1 cellular context compared by ENCODE assay signal in the genomic region with DNA sequence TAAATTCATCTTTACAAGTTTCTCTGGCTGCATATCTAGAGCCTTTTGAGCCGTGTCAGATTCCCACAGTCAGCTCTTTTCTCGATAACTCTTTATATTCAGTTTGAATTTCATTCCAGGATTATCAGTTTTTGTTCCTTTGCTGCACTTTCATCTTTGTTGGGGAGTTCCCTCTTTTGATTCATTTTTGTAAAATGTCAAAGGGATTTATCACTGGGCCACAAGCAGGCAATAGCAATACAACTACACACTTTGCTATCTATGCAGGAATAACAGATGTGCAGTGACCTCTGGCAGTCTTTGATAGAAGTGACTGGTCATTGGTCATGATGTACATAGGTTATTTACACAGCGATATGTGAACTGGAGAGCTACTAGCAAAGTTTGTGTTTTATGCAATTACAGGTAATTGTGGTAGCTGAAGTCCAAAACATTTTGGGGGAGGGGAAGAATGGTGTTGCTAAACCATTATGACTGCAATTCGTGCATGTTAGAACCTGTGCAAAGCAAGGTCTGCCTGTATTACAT.
TF ChIP-seq lines count a peak whose summit lies in the region.

No MANE protein-coding gene starts in this region.

TF ChIP-seq in K562, 482 proteins besides CTCF, POLR2A, EP300 and RAD21 (continued from another document and continues in another):
- TF ChIP-seq, protein P1, sequence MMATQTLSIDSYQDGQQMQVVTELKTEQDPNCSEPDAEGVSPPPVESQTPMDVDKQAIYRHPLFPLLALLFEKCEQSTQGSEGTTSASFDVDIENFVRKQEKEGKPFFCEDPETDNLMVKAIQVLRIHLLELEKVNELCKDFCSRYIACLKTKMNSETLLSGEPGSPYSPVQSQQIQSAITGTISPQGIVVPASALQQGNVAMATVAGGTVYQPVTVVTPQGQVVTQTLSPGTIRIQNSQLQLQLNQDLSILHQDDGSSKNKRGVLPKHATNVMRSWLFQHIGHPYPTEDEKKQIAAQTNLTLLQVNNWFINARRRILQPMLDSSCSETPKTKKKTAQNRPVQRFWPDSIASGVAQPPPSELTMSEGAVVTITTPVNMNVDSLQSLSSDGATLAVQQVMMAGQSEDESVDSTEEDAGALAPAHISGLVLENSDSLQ (IDR thresholded peaks at IDR 0.05), result peak; percentile 39
- no peak for TF ChIP-seq ZNF12 (CRISPR knock-in tag; IDR thresholded peaks at IDR 0.05)
- TF ChIP-seq SOX6 (IDR thresholded peaks at IDR 0.05), result peak; percentile 77
- TF ChIP-seq GABPB1 (CRISPR knock-in tag; IDR thresholded peaks at IDR 0.05), result no peak
- no peak for TF ChIP-seq ZNF77 (CRISPR knock-in tag; IDR thresholded peaks at IDR 0.05)
- TF ChIP-seq FOXK2 (conservative IDR thresholded peaks at IDR 0.05 in 1 of 2, IDR thresholded peaks at IDR 0.05 in 1 of 2; ENCODE audit: low read depth in 2 of 2), result peak; percentile 41 to 53; a peak in 1 of 4 replicates
- TF ChIP-seq CHD1 (IDR thresholded peaks at IDR 0.05; ENCODE audit: low read length), result no peak
- peak; percentile 57 for TF ChIP-seq MAFG (tag; conservative IDR thresholded peaks at IDR 0.05)
- TF ChIP-seq ELK1 (CRISPR knock-in tag; IDR thresholded peaks at IDR 0.05), result no peak
- TF ChIP-seq SMARCA4 (IDR thresholded peaks at IDR 0.05), result peak; percentile 80
- no peak for TF ChIP-seq CEBPB (tag; IDR thresholded peaks at IDR 0.05)
- TF ChIP-seq USF2 (CRISPR knock-in tag; IDR thresholded peaks at IDR 0.05), result no peak
- TF ChIP-seq U2AF1 (optimal IDR thresholded peaks at IDR 0.05; ENCODE audit: low read depth, low read length), result no peak
- no peak for TF ChIP-seq ZNF311 (CRISPR knock-in tag; IDR thresholded peaks at IDR 0.05)
- TF ChIP-seq, protein P2, sequence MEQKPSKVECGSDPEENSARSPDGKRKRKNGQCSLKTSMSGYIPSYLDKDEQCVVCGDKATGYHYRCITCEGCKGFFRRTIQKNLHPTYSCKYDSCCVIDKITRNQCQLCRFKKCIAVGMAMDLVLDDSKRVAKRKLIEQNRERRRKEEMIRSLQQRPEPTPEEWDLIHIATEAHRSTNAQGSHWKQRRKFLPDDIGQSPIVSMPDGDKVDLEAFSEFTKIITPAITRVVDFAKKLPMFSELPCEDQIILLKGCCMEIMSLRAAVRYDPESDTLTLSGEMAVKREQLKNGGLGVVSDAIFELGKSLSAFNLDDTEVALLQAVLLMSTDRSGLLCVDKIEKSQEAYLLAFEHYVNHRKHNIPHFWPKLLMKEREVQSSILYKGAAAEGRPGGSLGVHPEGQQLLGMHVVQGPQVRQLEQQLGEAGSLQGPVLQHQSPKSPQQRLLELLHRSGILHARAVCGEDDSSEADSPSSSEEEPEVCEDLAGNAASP (IDR thresholded peaks at IDR 0.05), result no peak
- TF ChIP-seq FOXK1 (CRISPR knock-in tag; IDR thresholded peaks at IDR 0.05; ENCODE audit: borderline replicate concordance), result no peak
- peak; percentile 60; the same call in 1 of the 2 replicates for TF ChIP-seq KLF16 (IDR thresholded peaks at IDR 0.05)
- no peak for TF ChIP-seq HOXB6 (CRISPR knock-in tag; IDR thresholded peaks at IDR 0.05; ENCODE audit: borderline replicate concordance)
- TF ChIP-seq TEAD1 (CRISPR knock-in tag; IDR thresholded peaks at IDR 0.05), result no peak
- TF ChIP-seq TRIM24 (IDR thresholded peaks at IDR 0.05), result peak; percentile 43 to 50; a peak in 2 of 4 replicates
- peak; percentile 95 for TF ChIP-seq CBFA2T3 (IDR thresholded peaks at IDR 0.05)
- TF ChIP-seq TSC22D4 (tag; IDR thresholded peaks at IDR 0.05), result no peak
- TF ChIP-seq FOSL1 (tag; conservative IDR thresholded peaks at IDR 0.05), result peak; percentile 37; the same call in 1 of the 2 replicates
- peak; percentile 23; the same call in 1 of the 2 replicates for TF ChIP-seq NR2C1 (IDR thresholded peaks at IDR 0.05)
- TF ChIP-seq NR2C1 (tag; IDR thresholded peaks at IDR 0.05), result no peak
- TF ChIP-seq NBN (IDR thresholded peaks at IDR 0.05; ENCODE audit: low read depth), result no peak
- peak; percentile 47; the same call in 1 of the 2 replicates for TF ChIP-seq NFE2 (IDR thresholded peaks at IDR 0.05; ENCODE audit: low read depth)
- no peak for TF ChIP-seq ZBTB1 (CRISPR knock-in tag; IDR thresholded peaks at IDR 0.05; ENCODE audit: borderline replicate concordance, low read depth)
- peak; percentile 79 for TF ChIP-seq PML (IDR thresholded peaks at IDR 0.05; ENCODE audit: low read length)
- peak; percentile 76 for TF ChIP-seq CCNT2 (IDR thresholded peaks at IDR 0.05; ENCODE audit: borderline replicate concordance, extremely low read depth, insufficient read length, low read depth, low read length)
- no peak for TF ChIP-seq ZKSCAN1 (IDR thresholded peaks at IDR 0.05; ENCODE audit: low read depth, low read length)
- TF ChIP-seq ZNF143 (CRISPR knock-in tag; IDR thresholded peaks at IDR 0.05), result no peak
- no peak for TF ChIP-seq TFAM (CRISPR knock-in tag; conservative IDR thresholded peaks at IDR 0.05)
- TF ChIP-seq ZNF511 (CRISPR knock-in tag; IDR thresholded peaks at IDR 0.05), result no peak
- peak; percentile 39; the same call in 1 of the 2 replicates for TF ChIP-seq CREB1 (IDR thresholded peaks at IDR 0.05)
- no peak for TF ChIP-seq CREB1 (CRISPR knock-in tag; IDR thresholded peaks at IDR 0.05)
- no peak for TF ChIP-seq CUX1 (CRISPR knock-in tag; IDR thresholded peaks at IDR 0.05)
- TF ChIP-seq, protein P3, sequence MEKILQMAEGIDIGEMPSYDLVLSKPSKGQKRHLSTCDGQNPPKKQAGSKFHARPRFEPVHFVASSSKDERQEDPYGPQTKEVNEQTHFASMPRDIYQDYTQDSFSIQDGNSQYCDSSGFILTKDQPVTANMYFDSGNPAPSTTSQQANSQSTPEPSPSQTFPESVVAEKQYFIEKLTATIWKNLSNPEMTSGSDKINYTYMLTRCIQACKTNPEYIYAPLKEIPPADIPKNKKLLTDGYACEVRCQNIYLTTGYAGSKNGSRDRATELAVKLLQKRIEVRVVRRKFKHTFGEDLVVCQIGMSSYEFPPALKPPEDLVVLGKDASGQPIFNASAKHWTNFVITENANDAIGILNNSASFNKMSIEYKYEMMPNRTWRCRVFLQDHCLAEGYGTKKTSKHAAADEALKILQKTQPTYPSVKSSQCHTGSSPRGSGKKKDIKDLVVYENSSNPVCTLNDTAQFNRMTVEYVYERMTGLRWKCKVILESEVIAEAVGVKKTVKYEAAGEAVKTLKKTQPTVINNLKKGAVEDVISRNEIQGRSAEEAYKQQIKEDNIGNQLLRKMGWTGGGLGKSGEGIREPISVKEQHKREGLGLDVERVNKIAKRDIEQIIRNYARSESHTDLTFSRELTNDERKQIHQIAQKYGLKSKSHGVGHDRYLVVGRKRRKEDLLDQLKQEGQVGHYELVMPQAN (IDR thresholded peaks at IDR 0.05; ENCODE audit: borderline replicate concordance), result no peak
- TF ChIP-seq CSDE1 (IDR thresholded peaks at IDR 0.05), result no peak
- TF ChIP-seq, protein P4, sequence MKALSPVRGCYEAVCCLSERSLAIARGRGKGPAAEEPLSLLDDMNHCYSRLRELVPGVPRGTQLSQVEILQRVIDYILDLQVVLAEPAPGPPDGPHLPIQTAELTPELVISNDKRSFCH (CRISPR knock-in tag; IDR thresholded peaks at IDR 0.05), result no peak
- TF ChIP-seq, protein P4 (tag; IDR thresholded peaks at IDR 0.05), result peak; percentile 94
- no peak for TF ChIP-seq SLC30A9 (CRISPR knock-in tag; IDR thresholded peaks at IDR 0.05)
- peak; percentile 38; the same call in 1 of the 2 replicates for TF ChIP-seq NCOA1 (IDR thresholded peaks at IDR 0.05; ENCODE audit: low read depth)
- TF ChIP-seq SMAD3 (CRISPR knock-in tag; conservative IDR thresholded peaks at IDR 0.05), result no peak
- peak; percentile 17; the same call in 1 of the 2 replicates for TF ChIP-seq CREM (IDR thresholded peaks at IDR 0.05; ENCODE audit: low read depth)
- no peak for TF ChIP-seq MTF1 (CRISPR knock-in tag; IDR thresholded peaks at IDR 0.05; ENCODE audit: borderline replicate concordance)
- TF ChIP-seq, protein P5, sequence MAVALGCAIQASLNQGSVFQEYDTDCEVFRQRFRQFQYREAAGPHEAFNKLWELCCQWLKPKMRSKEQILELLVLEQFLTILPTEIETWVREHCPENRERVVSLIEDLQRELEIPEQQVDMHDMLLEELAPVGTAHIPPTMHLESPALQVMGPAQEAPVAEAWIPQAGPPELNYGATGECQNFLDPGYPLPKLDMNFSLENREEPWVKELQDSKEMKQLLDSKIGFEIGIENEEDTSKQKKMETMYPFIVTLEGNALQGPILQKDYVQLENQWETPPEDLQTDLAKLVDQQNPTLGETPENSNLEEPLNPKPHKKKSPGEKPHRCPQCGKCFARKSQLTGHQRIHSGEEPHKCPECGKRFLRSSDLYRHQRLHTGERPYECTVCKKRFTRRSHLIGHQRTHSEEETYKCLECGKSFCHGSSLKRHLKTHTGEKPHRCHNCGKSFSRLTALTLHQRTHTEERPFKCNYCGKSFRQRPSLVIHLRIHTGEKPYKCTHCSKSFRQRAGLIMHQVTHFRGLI (CRISPR knock-in tag; IDR thresholded peaks at IDR 0.05), result no peak
- TF ChIP-seq, protein P6, sequence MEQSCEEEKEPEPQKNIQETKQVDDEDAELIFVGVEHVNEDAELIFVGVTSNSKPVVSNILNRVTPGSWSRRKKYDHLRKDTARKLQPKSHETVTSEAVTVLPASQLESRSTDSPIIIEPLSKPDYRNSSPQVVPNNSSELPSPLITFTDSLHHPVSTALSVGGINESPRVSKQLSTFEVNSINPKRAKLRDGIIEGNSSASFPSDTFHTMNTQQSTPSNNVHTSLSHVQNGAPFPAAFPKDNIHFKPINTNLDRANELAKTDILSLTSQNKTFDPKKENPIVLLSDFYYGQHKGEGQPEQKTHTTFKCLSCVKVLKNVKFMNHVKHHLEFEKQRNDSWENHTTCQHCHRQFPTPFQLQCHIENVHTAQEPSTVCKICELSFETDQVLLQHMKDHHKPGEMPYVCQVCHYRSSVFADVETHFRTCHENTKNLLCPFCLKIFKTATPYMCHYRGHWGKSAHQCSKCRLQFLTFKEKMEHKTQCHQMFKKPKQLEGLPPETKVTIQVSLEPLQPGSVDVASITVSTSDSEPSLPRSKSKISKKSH (CRISPR knock-in tag; IDR thresholded peaks at IDR 0.05), result no peak
- no peak for TF ChIP-seq NFYB (IDR thresholded peaks at IDR 0.05; ENCODE audit: extremely low read depth, insufficient read length)
- no peak for TF ChIP-seq RBM34 (IDR thresholded peaks at IDR 0.05; ENCODE audit: borderline replicate concordance, insufficient read depth, low read length)
- no peak for TF ChIP-seq RAD51 (IDR thresholded peaks at IDR 0.05; ENCODE audit: borderline replicate concordance, low read depth)
- TF ChIP-seq ZNF584 (CRISPR knock-in tag; IDR thresholded peaks at IDR 0.05; ENCODE audit: low read depth), result no peak
- TF ChIP-seq ARID1B (IDR thresholded peaks at IDR 0.05), result peak; percentile 92
- peak; percentile 76; the same call in 1 of the 2 replicates for TF ChIP-seq STAT5A (IDR thresholded peaks at IDR 0.05; ENCODE audit: borderline replicate concordance, low read length)
- TF ChIP-seq NCOR1 (IDR thresholded peaks at IDR 0.05), result peak; percentile 86
- TF ChIP-seq KAT2B (IDR thresholded peaks at IDR 0.05; ENCODE audit: low read depth, low read length), result no peak
- TF ChIP-seq SMARCC2 (IDR thresholded peaks at IDR 0.05; ENCODE audit: low read depth), result no peak
